ENCODE assay signal across 11 cellular contexts in genomic region chr12:47754126-47754525, GRCh38. TPM values are rescaled to one million over a fixed set of nuclear protein-coding genes. Genes with fewer than 3 reads are reported as not detected.
A peak's percentile ranks its signal among the peaks of the same experiment; 100 is the strongest.
DNase-seq lines count a peak whose midpoint lies in the region; ATAC-seq and TF ChIP-seq lines count a peak whose summit lies in the region.
"Had no signal": no experiment of that assay in that cellular context is flagged by ENCODE, and none has a peak within 500 bp of the region (broad histone marks: within the 10 kb centered on the region; RNA-seq: fewer than 3 reads in every experiment).

No MANE protein-coding gene starts in this region.

- intact Hi-C loops in PC-9 (cut with micrococcal nuclease; ENCODE audit: unreplicated experiment): loop anchor here (2.0 to 5.0 kb wide), 2 partner anchors 71 to 1372 kb away; no protein-coding TSS in a partner anchor

- H4K20me1 ChIP-seq in PC-9 (ENCODE audit: insufficient read depth): no peaks in the 10 kb centered on the region

- H3K9me3 ChIP-seq in PC-9 (ENCODE audit: insufficient read depth, low read depth): no peaks in the 10 kb centered on the region
- no peaks in the 10 kb centered on the region for H3K9me3 ChIP-seq in esophagus (ENCODE audit: control insufficient read depth in 2 of 2, insufficient read depth in 1 of 2, low read depth in 1 of 2, low read length in 1 of 2)
- H3K9me3 ChIP-seq: BE2C had no signal

- H3K27ac ChIP-seq in PC-9 (peak overlapping the region; percentile 75), esophagus (ENCODE audit: low read depth in 2 of 2, low read length in 1 of 2) (peak overlapping the region; percentile 92 to 97), skin epidermis (peak overlapping the region in 16 of 21 experiments; percentile 11 to 70 (median 42))

- POLR2A ChIA-PET in PC-9 (lab: Charles Lee; ENCODE audit: unreplicated experiment): interaction anchor here (0.5 to 1.5 kb wide), 3 partner anchors 10 to 82 kb away, joined by 3 to 18 read pairs (median 8); no protein-coding TSS in a partner anchor

- peaks cover 47% of the 10 kb centered on the region for H3F3A ChIP-seq in PC-9 (ENCODE audit: insufficient read depth, low read depth)

- 77 to 80% methylated on average over 4 of the region's 4 CpGs for WGBS in esophagus, 2 donors

- H3K4me3 ChIP-seq in PC-9 (peak overlapping the region; percentile 29; the same call in 1 of the 2 replicates), esophagus (ENCODE audit: low read depth in 1 of 2, low read length in 2 of 2) (no peak overlapping the region), skin epidermis (no peak overlapping the region)

- CTCF ChIA-PET in PC-9 (lab: Charles Lee): interaction anchor here (1.3 kb wide), 1 partner anchor 11 kb away, joined by 3 read pairs; no protein-coding TSS in a partner anchor

- no peak overlapping the region for H2AFZ ChIP-seq in PC-9

- H3K4me1 ChIP-seq in PC-9 (replicated peaks; ENCODE audit: insufficient read depth) (peaks cover 86% of the 10 kb centered on the region), esophagus (ENCODE audit: control insufficient read depth in 2 of 2, insufficient read depth in 2 of 2, low read length in 1 of 2) (peaks cover 9 to 37% of the 10 kb centered on the region in 2 donors)

- TSS peak; percentile 57 for BruUV-seq in PC-9 (replicated peaks; lab: Mats Ljungman, UMichigan)

- no peak for ATAC-seq in GM19397 (IDR thresholded peaks at IDR 0.05; ENCODE audit: unreplicated experiment)
- ATAC-seq: stimulated activated naive CD8-positive, alpha-beta T cell treated with anti-CD3 and anti-CD28 coated beads, Interleukin-15, amount 100 ng/mL, for 72 hours had no signal

- DNase-seq in Caki2 (ENCODE audit: low read depth): peak; percentile 44
- DNase-seq in PC-9: peak; percentile 69 to 87
- no peak for DNase-seq in germinal center (ENCODE audit: low spot score)
- DNase-seq in central memory CD4-positive, alpha-beta T cell: no peak
- no peak for DNase-seq in Kasumi-1 (lab: John Stamatoyannopoulos, UW)
- DNase-seq: naive B cell; stimulated activated naive CD8-positive, alpha-beta T cell treated with anti-CD3 and anti-CD28 coated beads, Interleukin-15, amount 100 ng/mL, for 72 hours had no signal

- in situ Hi-C loops in Caki2 (cut with HindIII; ENCODE audit: low pct_unique_long_range_greater_than_20kb, low sequenced_read_pairs): no loop called here

- no peaks in the 10 kb centered on the region for H3K36me3 ChIP-seq in PC-9 (ENCODE audit: low read depth)
- H3K36me3 ChIP-seq in esophagus (ENCODE audit: control insufficient read depth in 2 of 2, insufficient read depth in 2 of 2, low read length in 1 of 2): peaks cover 0 to 13% of the 10 kb centered on the region in 2 donors
- H3K36me3 ChIP-seq: BE2C had no signal

- no peak for TF ChIP-seq CTCF in PC-9 (conservative IDR thresholded peaks at IDR 0.05)

- H3K79me2 ChIP-seq in PC-9 (ENCODE audit: low read depth): peaks cover 16% of the 10 kb centered on the region; the same call in 1 of the 2 replicates

- peak overlapping the region; percentile 97 for H3K4me2 ChIP-seq in PC-9

- H3K27me3 ChIP-seq in PC-9 (ENCODE audit: insufficient read depth, low read depth) (no peaks in the 10 kb centered on the region), esophagus (ENCODE audit: control insufficient read depth in 1 of 2, insufficient read depth in 2 of 2, low read length in 2 of 2) (no peaks in the 10 kb centered on the region)
- H3K27me3 ChIP-seq: BE2C had no signal

- H3K9me2 ChIP-seq in PC-9 (ENCODE audit: insufficient read depth): no peaks in the 10 kb centered on the region

RNA-seq across cellular contexts. Expression of gene RAPGEF3, which starts 4.6 kb away (rescaled TPM):
- 106 and 112 TPM in 2 replicates for total RNA-seq in Caki2 (2014; rRNA removed; shearing (Covaris generic); ENCODE audit: low replicate concordance)
- 4.1 and 5.7 TPM in 2 replicates for total RNA-seq in PC-9 (2021)
- 10 to 100 TPM; 23.2 to 75.2 TPM for polyA plus RNA-seq in esophagus

RNA-seq across cellular contexts. Expression of gene SLC48A1, which starts 18.9 kb away (rescaled TPM):
- 151 and 222 TPM in 2 replicates for total RNA-seq in Caki2 (2014; rRNA removed; shearing (Covaris generic); ENCODE audit: low replicate concordance)
- 76.4 and 108 TPM in 2 replicates for total RNA-seq in PC-9 (2021)
- polyA plus RNA-seq in esophagus: 10 to 100 TPM; 17.7 to 20.6 TPM

RNA-seq across cellular contexts. Expression of gene ENDOU, which starts 28.8 kb away (rescaled TPM):
- total RNA-seq in Caki2 (2014; rRNA removed; shearing (Covaris generic); ENCODE audit: low replicate concordance): not detected in 2 replicates
- 0.25 and 0.39 TPM in 2 replicates for total RNA-seq in PC-9 (2021)
- 100 to 1,000 TPM; 101 to 139 TPM for polyA plus RNA-seq in esophagus

RNA-seq across cellular contexts. Expression of gene RPAP3, which starts 48.3 kb away (rescaled TPM):
- 10.7 and 18.9 TPM in 2 replicates for total RNA-seq in Caki2 (2014; rRNA removed; shearing (Covaris generic); ENCODE audit: low replicate concordance)
- 31.6 and 37.0 TPM in 2 replicates for total RNA-seq in PC-9 (2021)
- polyA plus RNA-seq in esophagus: 10 to 100 TPM in 1 of 2 donors, 1 to 10 TPM in 1; 5.3 to 11.6 TPM

Comparison
In these comparisons a context has a peak if more than half of its experiments do, and no peak if none do; other contexts are left out.
1. DNase-seq: peak in Caki2 (single experiment) and PC-9 (2 of 2); none in germinal center (single experiment), central memory CD4-positive, alpha-beta T cell (single experiment) and Kasumi-1 (0 of 2).
2. H3K27ac ChIP-seq: peak in every context shown above with its lines; median percentile 94 in esophagus; 75 in PC-9; 42 in skin epidermis.
3. RNA of gene RAPGEF3, which starts 4.6 kb away (total RNA-seq): 106 to 112 TPM in Caki2; 4.1 to 5.7 TPM in PC-9; every median in the first group is over 10 times any median in the second.